33 cellular contexts compared by ENCODE assay signal in the genomic region with DNA sequence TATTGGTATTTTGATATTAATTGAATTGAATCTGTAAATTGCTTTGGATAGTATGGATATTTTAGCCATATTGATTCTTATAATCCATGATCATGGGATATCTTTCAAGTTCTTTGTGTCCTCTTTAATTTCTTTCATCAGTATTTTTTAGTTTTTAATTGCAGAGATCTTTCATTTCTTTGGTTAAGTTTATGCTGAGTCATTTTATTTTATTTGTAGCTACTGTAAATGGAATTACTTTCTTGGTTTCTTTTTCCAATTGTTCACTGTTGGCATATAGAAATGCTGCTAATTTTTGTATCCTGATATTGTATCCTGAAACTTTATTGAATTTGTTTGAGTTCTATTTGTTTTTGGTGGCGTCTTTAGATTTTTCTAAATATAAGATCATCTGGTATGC.
"Had no signal": no experiment of that assay in that cellular context is flagged by ENCODE, and none has a peak within 500 bp of the region (broad histone marks: within the 10 kb centered on the region; RNA-seq: fewer than 3 reads in every experiment).

No MANE protein-coding gene starts in this region.

- H3K4me3 ChIP-seq: ascending aorta, breast epithelium, cardiac muscle cell, coronary artery, dorsolateral prefrontal cortex had no signal

- H3K36me3 Mint-ChIP-seq: brain had no signal

- H3K27me3 Mint-ChIP-seq: activated B cell treated with CpG ODN at 0.5 μM for 24 hours; activated T-helper 17 cell treated with anti-CD3 and anti-CD28 coated beads, Interleukin-2, amount 50 U/mL, for 72 hours; dendritic cell treated with granulocyte-macrophage colony-stimulating factor and Interleukin-4, amounts not matched to agents 40 ng/mL and 50 ng/mL, for 4 days; T-helper 17 cell had no signal

- FAIRE-seq: frontal cortex had no signal

- H3K4me1 ChIP-seq: ascending aorta, breast epithelium had no signal

- H3K27ac ChIP-seq: ascending aorta, breast epithelium, cardiac muscle cell, coronary artery, dorsolateral prefrontal cortex, WERI-Rb-1 had no signal

- H3K9me3 Mint-ChIP-seq: T-helper 2 cell treated with Interferon-gamma antibody and Interleukin-4, amounts not matched to agents 5 μg/mL and 100 μg/mL, for 36 hours had no signal

- H3K27ac Mint-ChIP-seq: activated B cell treated with CpG ODN at 0.5 μM for 24 hours; activated CD8-positive, alpha-beta T cell treated with anti-CD3 and anti-CD28 coated beads for 36 hours; activated naive CD8-positive, alpha-beta T cell; activated T-helper 17 cell treated with anti-CD3 and anti-CD28 coated beads, Interleukin-2, amount 50 U/mL, for 72 hours; brain; dendritic cell treated with granulocyte-macrophage colony-stimulating factor and Interleukin-4, amounts not matched to agents 40 ng/mL and 50 ng/mL, for 4 days; endodermal cell; T-helper 17 cell; T-helper 2 cell treated with Interferon-gamma antibody and Interleukin-4, amounts not matched to agents 5 μg/mL and 100 μg/mL, for 36 hours had no signal

- ATAC-seq: activated CD4-positive, CD25-positive, alpha-beta regulatory T cell treated with anti-CD3 and anti-CD28 coated beads, Interleukin-2, amount 50 U/mL, for 24 hours; activated CD8-positive, alpha-beta T cell treated with anti-CD3 and anti-CD28 coated beads for 36 hours; activated T-cell treated with anti-CD3 and anti-CD28 coated beads, Interleukin-2, amount 50 U/mL, for 4 hours; activated T-helper 17 cell treated with anti-CD3 and anti-CD28 coated beads, Interleukin-2, amount 50 U/mL, for 72 hours; esophagus mucosa; T-helper 17 cell had no signal

- H3K4me1 Mint-ChIP-seq: activated T-helper 17 cell treated with anti-CD3 and anti-CD28 coated beads, Interleukin-2, amount 50 U/mL, for 72 hours; T-helper 17 cell had no signal

- DNase-seq: activated B cell treated with CpG ODN at 0.5 μM for 24 hours; activated CD4-positive, alpha-beta T cell treated with anti-CD3 and anti-CD28 coated beads for 48 hours; activated CD4-positive, alpha-beta T cell treated with anti-CD3 and anti-CD28 coated beads, Interleukin-2, amount 50 U/mL, for 1 hour; activated CD4-positive, alpha-beta T cell treated with anti-CD3 and anti-CD28 coated beads, Interleukin-2, amount 50 U/mL, for 48 hours; activated CD8-positive, alpha-beta memory T cell treated with anti-CD3 and anti-CD28 coated beads for 24 hours; activated CD8-positive, alpha-beta T cell treated with anti-CD3 and anti-CD28 coated beads for 36 hours; activated effector memory CD4-positive, alpha-beta T cell treated with Interleukin-2 at 50 U/mL for 16 hours; activated gamma-delta T cell treated with Interleukin-2 at 50 U/mL for 16 hours; activated naive CD4-positive, alpha-beta T cell treated with anti-CD3 and anti-CD28 coated beads, Interleukin-2, amount 50 U/mL, for 16 hours; activated naive CD4-positive, alpha-beta T cell treated with Interleukin-2 at 50 U/mL for 16 hours; activated T-cell treated with anti-CD3 and anti-CD28 coated beads, Interleukin-2, amount 50 U/mL, for 4 hours; central memory CD4-positive, alpha-beta T cell; cerebellar nuclear complex; dorsolateral prefrontal cortex; effector memory CD4-positive, alpha-beta T cell; endodermal cell; foreskin fibroblast; head of caudate nucleus; T-helper 17 cell; T1000; WERI-Rb-1 had no signal

- H3K4me3 Mint-ChIP-seq: activated B cell treated with CpG ODN at 0.5 μM for 24 hours; activated CD8-positive, alpha-beta T cell treated with anti-CD3 and anti-CD28 coated beads for 36 hours; activated naive CD8-positive, alpha-beta T cell; activated T-cell treated with anti-CD3 and anti-CD28 coated beads, Interleukin-2, amount 50 U/mL, for 4 hours; activated T-helper 17 cell treated with anti-CD3 and anti-CD28 coated beads, Interleukin-2, amount 50 U/mL, for 72 hours; brain; dendritic cell treated with granulocyte-macrophage colony-stimulating factor and Interleukin-4, amounts not matched to agents 40 ng/mL and 50 ng/mL, for 4 days; endodermal cell; T-helper 17 cell; T-helper 2 cell treated with Interferon-gamma antibody and Interleukin-4, amounts not matched to agents 5 μg/mL and 100 μg/mL, for 36 hours had no signal

- H3K27me3 ChIP-seq: ascending aorta, breast epithelium, cardiac muscle cell had no signal

- H3K36me3 ChIP-seq: ascending aorta, breast epithelium, cardiac muscle cell, WERI-Rb-1 had no signal
